In genomic region chr3:46913644-46914043, GRCh38 we compare ENCODE assay signal across 9 cellular contexts. TPM values are rescaled to one million over a fixed set of nuclear protein-coding genes. Genes with fewer than 3 reads are reported as not detected.
DNase-seq lines count a peak whose midpoint lies in the region; ATAC-seq and TF ChIP-seq lines count a peak whose summit lies in the region.
"Had no signal": no experiment of that assay in that cellular context is flagged by ENCODE, and none has a peak within 500 bp of the region (broad histone marks: within the 10 kb centered on the region; RNA-seq: fewer than 3 reads in every experiment).

No MANE protein-coding gene starts in this region.

- H3K4me3 Mint-ChIP-seq in CD4-positive, alpha-beta memory T cell: peak overlapping the region in 2 of 8 donors; percentile 16 to 36
- H3K4me3 Mint-ChIP-seq in activated naive CD8-positive, alpha-beta T cell treated with anti-CD3 and anti-CD28 coated beads, Interleukin-2, amount 10 ng/mL, durations not matched to agents 7 days and 5 days: no peak overlapping the region
- H3K4me3 Mint-ChIP-seq in neural progenitor cell: no peak overlapping the region
- no peak overlapping the region for H3K4me3 Mint-ChIP-seq in activated CD4-positive, alpha-beta memory T cell treated with anti-CD3 and anti-CD28 coated beads, Interleukin-2, amount 10 ng/mL, durations not matched to agents 7 days and 5 days

- H3K27ac ChIP-seq in CD4-positive, alpha-beta memory T cell (ENCODE audit: low read depth, low read length): no peak overlapping the region
- H3K27ac ChIP-seq in neural progenitor cell: no peak overlapping the region

- no peak overlapping the region for H2AFZ ChIP-seq in neural progenitor cell (replicated peaks)

- POLR2A ChIA-PET in CD4-positive, alpha-beta memory T cell (lab: Charles Lee; ENCODE audit: partially characterized antibody): interaction anchor here (0.6 to 2.9 kb wide), 5 partner anchors 15 to 85 kb away, joined by 3 to 13 read pairs (median 3); partner anchors contain the start of gene NBEAL2
- POLR2A ChIA-PET in activated naive CD8-positive, alpha-beta T cell treated with anti-CD3 and anti-CD28 coated beads, Interleukin-2, amount 10 ng/mL, durations not matched to agents 7 days and 5 days (lab: Charles Lee): no interaction called here
- POLR2A ChIA-PET in activated CD4-positive, alpha-beta memory T cell treated with anti-CD3 and anti-CD28 coated beads, Interleukin-2, amount 10 ng/mL, durations not matched to agents 7 days and 5 days (lab: Charles Lee): interaction anchor here (1.1 to 2.1 kb wide), 3 partner anchors 14 to 93 kb away, joined by 4 to 7 read pairs (median 5); partner anchors contain the start of gene NBEAL2

- H3K4me1 Mint-ChIP-seq in CD4-positive, alpha-beta memory T cell: peaks cover 17 to 25% (median 23%) of the 10 kb centered on the region in 4 donors
- H3K4me1 Mint-ChIP-seq in activated naive CD8-positive, alpha-beta T cell treated with anti-CD3 and anti-CD28 coated beads, Interleukin-2, amount 10 ng/mL, durations not matched to agents 7 days and 5 days: peaks cover 17% of the 10 kb centered on the region
- H3K4me1 Mint-ChIP-seq in neural progenitor cell: no peaks in the 10 kb centered on the region
- H3K4me1 Mint-ChIP-seq in activated CD4-positive, alpha-beta memory T cell treated with anti-CD3 and anti-CD28 coated beads, Interleukin-2, amount 10 ng/mL, durations not matched to agents 7 days and 5 days: peaks cover 30% of the 10 kb centered on the region

- H3K9me3 ChIP-seq in CD4-positive, alpha-beta memory T cell (ENCODE audit: control insufficient read depth in 1 of 2, low read length in 2 of 2): no peaks in the 10 kb centered on the region
- H3K9me3 ChIP-seq in neural progenitor cell (ENCODE audit: low read depth): no peaks in the 10 kb centered on the region

- no peaks in the 10 kb centered on the region for H3K36me3 ChIP-seq in CD4-positive, alpha-beta memory T cell (ENCODE audit: insufficient read depth, low read length)
- peaks cover 12% of the 10 kb centered on the region for H3K36me3 ChIP-seq in neural progenitor cell

- no peak overlapping the region for H3K4me2 ChIP-seq in neural progenitor cell

- peak overlapping the region in 4 of 7 donors; percentile 7 to 77 (median 36) for H3K27ac Mint-ChIP-seq in CD4-positive, alpha-beta memory T cell
- no peak overlapping the region for H3K27ac Mint-ChIP-seq in activated naive CD8-positive, alpha-beta T cell treated with anti-CD3 and anti-CD28 coated beads, Interleukin-2, amount 10 ng/mL, durations not matched to agents 7 days and 5 days
- H3K27ac Mint-ChIP-seq in neural progenitor cell: no peak overlapping the region
- H3K27ac Mint-ChIP-seq in activated CD4-positive, alpha-beta memory T cell treated with anti-CD3 and anti-CD28 coated beads, Interleukin-2, amount 10 ng/mL, durations not matched to agents 7 days and 5 days: no peak overlapping the region

- DNase-seq in CD4-positive, alpha-beta memory T cell: peak in 1 of 5 donors; percentile 24
- DNase-seq in NCI-H1092 (lab: John Stamatoyannopoulos, UW): peak; percentile 78
- peak; percentile 22 for DNase-seq in activated naive CD8-positive, alpha-beta T cell treated with anti-CD3 and anti-CD28 coated beads, Interleukin-2, amount 10 ng/mL, durations not matched to agents 7 days and 5 days
- DNase-seq in hepatic stellate cell (ENCODE audit: low spot score): peak; percentile 45
- DNase-seq in neural progenitor cell (ENCODE audit: low spot score): no peak
- no peak for DNase-seq in GOT3 (lab: John Stamatoyannopoulos, UW)
- DNase-seq in activated CD4-positive, alpha-beta memory T cell treated with anti-CD3 and anti-CD28 coated beads, Interleukin-2, amount 10 ng/mL, durations not matched to agents 7 days and 5 days: no peak

- peaks cover 16 to 21% of the 10 kb centered on the region in 2 donors for H3K36me3 Mint-ChIP-seq in CD4-positive, alpha-beta memory T cell
- peaks cover 28% of the 10 kb centered on the region for H3K36me3 Mint-ChIP-seq in activated naive CD8-positive, alpha-beta T cell treated with anti-CD3 and anti-CD28 coated beads, Interleukin-2, amount 10 ng/mL, durations not matched to agents 7 days and 5 days
- H3K36me3 Mint-ChIP-seq in neural progenitor cell: peaks cover 19% of the 10 kb centered on the region
- H3K36me3 Mint-ChIP-seq in activated CD4-positive, alpha-beta memory T cell treated with anti-CD3 and anti-CD28 coated beads, Interleukin-2, amount 10 ng/mL, durations not matched to agents 7 days and 5 days (ENCODE audit: low read depth): peaks cover 24% of the 10 kb centered on the region

- peaks cover 3% of the 10 kb centered on the region for H3F3A ChIP-seq in neural progenitor cell (ENCODE audit: low read depth)

- no peaks in the 10 kb centered on the region for H3K79me2 ChIP-seq in neural progenitor cell (ENCODE audit: low read depth)

- no peaks in the 10 kb centered on the region for H3K27me3 Mint-ChIP-seq in CD4-positive, alpha-beta memory T cell
- no peaks in the 10 kb centered on the region for H3K27me3 Mint-ChIP-seq in activated naive CD8-positive, alpha-beta T cell treated with anti-CD3 and anti-CD28 coated beads, Interleukin-2, amount 10 ng/mL, durations not matched to agents 7 days and 5 days
- H3K27me3 Mint-ChIP-seq in neural progenitor cell (ENCODE audit: insufficient read depth, low read depth): peaks cover 4% of the 10 kb centered on the region
- no peaks in the 10 kb centered on the region for H3K27me3 Mint-ChIP-seq in activated CD4-positive, alpha-beta memory T cell treated with anti-CD3 and anti-CD28 coated beads, Interleukin-2, amount 10 ng/mL, durations not matched to agents 7 days and 5 days

- no peaks in the 10 kb centered on the region for H3K27me3 ChIP-seq in CD4-positive, alpha-beta memory T cell (ENCODE audit: insufficient read depth, low read length)
- H3K27me3 ChIP-seq in neural progenitor cell: no peaks in the 10 kb centered on the region

- intact Hi-C loops in CD4-positive, alpha-beta memory T cell (cut with micrococcal nuclease): no loop called here

- TF ChIP-seq CTCF in neural progenitor cell (IDR thresholded peaks at IDR 0.05): no peak

- H3K9me3 Mint-ChIP-seq in CD4-positive, alpha-beta memory T cell: no peaks in the 10 kb centered on the region
- peaks cover 2% of the 10 kb centered on the region for H3K9me3 Mint-ChIP-seq in activated naive CD8-positive, alpha-beta T cell treated with anti-CD3 and anti-CD28 coated beads, Interleukin-2, amount 10 ng/mL, durations not matched to agents 7 days and 5 days
- peaks cover 3% of the 10 kb centered on the region for H3K9me3 Mint-ChIP-seq in neural progenitor cell
- H3K9me3 Mint-ChIP-seq in activated CD4-positive, alpha-beta memory T cell treated with anti-CD3 and anti-CD28 coated beads, Interleukin-2, amount 10 ng/mL, durations not matched to agents 7 days and 5 days: no peaks in the 10 kb centered on the region

- ATAC-seq in activated naive CD8-positive, alpha-beta T cell treated with anti-CD3 and anti-CD28 coated beads, Interleukin-2, amount 10 ng/mL, durations not matched to agents 7 days and 5 days (ENCODE audit: low read depth): no peak
- no peak for ATAC-seq in GM19467 (IDR thresholded peaks at IDR 0.05; ENCODE audit: unreplicated experiment)

- CTCF ChIA-PET in CD4-positive, alpha-beta memory T cell (lab: Charles Lee; ENCODE audit: partially characterized antibody): interaction anchor here (0.8 to 2.0 kb wide), 6 partner anchors 13 to 85 kb away, joined by 3 to 7 read pairs (median 4); no protein-coding TSS in a partner anchor
- CTCF ChIA-PET in activated CD4-positive, alpha-beta memory T cell treated with anti-CD3 and anti-CD28 coated beads, Interleukin-2, amount 10 ng/mL, durations not matched to agents 7 days and 5 days (lab: Charles Lee): interaction anchor here (0.8 to 1.1 kb wide), 3 partner anchors 10 to 54 kb away, joined by 3 to 5 read pairs (median 3); no protein-coding TSS in a partner anchor

- no peaks in the 10 kb centered on the region for H4K20me1 ChIP-seq in neural progenitor cell (ENCODE audit: low read depth)

- no peak overlapping the region for H3K9ac ChIP-seq in neural progenitor cell

- no peak overlapping the region for H3K4me3 ChIP-seq in CD4-positive, alpha-beta memory T cell (ENCODE audit: low read length in 2 of 2)
- H3K4me3 ChIP-seq in neural progenitor cell: no peak overlapping the region

- H3K4me1 ChIP-seq in CD4-positive, alpha-beta memory T cell (ENCODE audit: insufficient read depth, low read length): peaks cover 27% of the 10 kb centered on the region
- no peaks in the 10 kb centered on the region for H3K4me1 ChIP-seq in neural progenitor cell

RNA-seq across cellular contexts. Expression of gene PTH1R, which starts 36.1 kb away (rescaled TPM):
- not detected for total RNA-seq in CD4-positive, alpha-beta memory T cell
- not detected for polyA plus RNA-seq in CD4-positive, alpha-beta memory T cell
- total RNA-seq in activated naive CD8-positive, alpha-beta T cell treated with anti-CD3 and anti-CD28 coated beads, Interleukin-2, amount 10 ng/mL, durations not matched to agents 7 days and 5 days: not detected
- 0.43 TPM in 1 of 2 replicates, not detected in the other for total RNA-seq in neural progenitor cell (ENCODE audit: low replicate concordance)
- not detected for total RNA-seq in activated CD4-positive, alpha-beta memory T cell treated with anti-CD3 and anti-CD28 coated beads, Interleukin-2, amount 10 ng/mL, durations not matched to agents 7 days and 5 days
- total RNA-seq: T-helper 1 cell treated with Interleukin-12 subunit alpha and Interleukin-12 subunit beta and Interleukin-4 antibody, amounts not matched to agents 30 ng/mL and 1 ng/mL, for 36 hours had no signal

RNA-seq across cellular contexts. Expression of gene MYL3, which starts 50.4 kb away (rescaled TPM):
- not detected for total RNA-seq in CD4-positive, alpha-beta memory T cell
- not detected for polyA plus RNA-seq in CD4-positive, alpha-beta memory T cell
- total RNA-seq in activated naive CD8-positive, alpha-beta T cell treated with anti-CD3 and anti-CD28 coated beads, Interleukin-2, amount 10 ng/mL, durations not matched to agents 7 days and 5 days: not detected
- not detected in 2 replicates for total RNA-seq in neural progenitor cell (ENCODE audit: low replicate concordance)
- not detected for total RNA-seq in activated CD4-positive, alpha-beta memory T cell treated with anti-CD3 and anti-CD28 coated beads, Interleukin-2, amount 10 ng/mL, durations not matched to agents 7 days and 5 days
- total RNA-seq: T-helper 1 cell treated with Interleukin-12 subunit alpha and Interleukin-12 subunit beta and Interleukin-4 antibody, amounts not matched to agents 30 ng/mL and 1 ng/mL, for 36 hours had no signal

Comparison
In these comparisons a context has a peak if more than half of its experiments do, and no peak if none do; other contexts are left out.
1. DNase-seq: peak in NCI-H1092 (single experiment), activated naive CD8-positive, alpha-beta T cell treated with anti-CD3 and anti-CD28 coated beads, Interleukin-2, amount 10 ng/mL, durations not matched to agents 7 days and 5 days (single experiment) and hepatic stellate cell (single experiment); none in neural progenitor cell (single experiment), GOT3 (single experiment) and activated CD4-positive, alpha-beta memory T cell treated with anti-CD3 and anti-CD28 coated beads, Interleukin-2, amount 10 ng/mL, durations not matched to agents 7 days and 5 days (single experiment).
2. H3K27ac Mint-ChIP-seq: peak in CD4-positive, alpha-beta memory T cell (4 of 7); none in activated naive CD8-positive, alpha-beta T cell treated with anti-CD3 and anti-CD28 coated beads, Interleukin-2, amount 10 ng/mL, durations not matched to agents 7 days and 5 days (single experiment), neural progenitor cell (single experiment) and activated CD4-positive, alpha-beta memory T cell treated with anti-CD3 and anti-CD28 coated beads, Interleukin-2, amount 10 ng/mL, durations not matched to agents 7 days and 5 days (single experiment).